1 cellular context compared by ENCODE assay signal in genomic region chr4:73309211-73309610, GRCh38.
A peak's percentile ranks its signal among the peaks of the same experiment; 100 is the strongest.
TF ChIP-seq lines count a peak whose summit lies in the region.

No MANE protein-coding gene starts in this region.

TF ChIP-seq in SK-N-SH, 30 proteins besides CTCF, POLR2A, EP300 and RAD21 (continued from another document):
- no peak for TF ChIP-seq GABPA (IDR thresholded peaks at IDR 0.05; ENCODE audit: low read depth)
- TF ChIP-seq FOSL2 (IDR thresholded peaks at IDR 0.05; ENCODE audit: borderline replicate concordance, low read depth): peak; percentile 78
